ENCODE assay signal across 1 cellular context in genomic region chr7:21948364-21948763, GRCh38.
TF ChIP-seq lines count a peak whose summit lies in the region.

No MANE protein-coding gene starts in this region.

TF ChIP-seq in HEK293, 187 proteins besides CTCF, POLR2A, EP300 and RAD21 (continued from another document):
- TF ChIP-seq KLF16 (tag by site-specific recombination; IDR thresholded peaks at IDR 0.05) (no peak), PRDM4 (tag by site-specific recombination; IDR thresholded peaks at IDR 0.05) (0 out of 2 replicates have a peak, but pooled peaks have one; percentile 20), ZNF514 (tag by site-specific recombination; IDR thresholded peaks at IDR 0.05) (no peak), ZNF664 (tag by site-specific recombination; IDR thresholded peaks at IDR 0.05) (no peak), ZNF221 (tag by site-specific recombination; IDR thresholded peaks at IDR 0.05; ENCODE audit: borderline replicate concordance) (no peak), ZBTB17 (tag by site-specific recombination; IDR thresholded peaks at IDR 0.05) (no peak), GFI1B (tag by site-specific recombination; IDR thresholded peaks at IDR 0.05) (peak; percentile 24; the same call in 1 of the 2 replicates)
